In the genomic region with DNA sequence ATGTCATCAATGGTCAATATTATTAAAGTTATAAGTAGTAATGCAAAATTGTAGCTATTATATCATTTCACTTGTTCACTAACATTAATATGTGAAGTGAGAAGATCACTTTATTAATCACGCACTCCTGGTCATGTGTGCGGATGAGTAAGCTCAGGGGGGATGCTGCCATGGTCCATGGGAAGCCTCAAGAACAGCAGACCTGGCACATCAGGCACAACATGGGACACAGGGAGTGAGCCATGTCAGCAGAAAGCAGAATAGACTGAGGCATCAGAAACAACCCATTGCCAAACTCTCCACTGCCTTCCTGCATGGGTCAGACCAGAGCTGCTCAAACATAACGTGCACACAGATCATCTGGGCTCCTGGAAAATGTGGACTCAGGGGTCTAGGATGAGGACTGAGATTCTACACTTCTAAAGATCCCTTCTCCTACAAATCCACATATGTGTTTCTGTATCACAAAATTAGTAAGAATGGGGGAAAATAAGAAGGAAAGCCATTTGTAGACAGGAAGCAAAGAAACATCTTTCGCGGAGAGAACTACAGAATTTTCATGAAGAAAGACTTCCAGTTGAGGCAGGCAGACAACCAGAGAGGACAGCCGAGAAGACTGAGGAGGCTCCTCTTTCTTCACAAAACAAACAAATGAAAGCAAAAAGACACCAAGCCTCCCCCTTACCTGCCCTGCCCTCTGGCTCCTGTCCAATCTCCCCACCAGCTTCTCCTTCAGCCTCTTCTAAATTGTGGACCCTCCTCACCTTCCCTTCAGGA, we compare ENCODE assay signal across 15 cellular contexts.
"Had no signal": no experiment of that assay in that cellular context is flagged by ENCODE, and none has a peak within 500 bp of the region (broad histone marks: within the 10 kb centered on the region; RNA-seq: fewer than 3 reads in every experiment).

No MANE protein-coding gene starts in this region.

- H3K4me1 ChIP-seq: adrenal gland, colonic mucosa, tibial nerve had no signal

- H3K36me3 ChIP-seq: adrenal gland, colonic mucosa, ovary, tibial nerve had no signal

- H3K4me3 Mint-ChIP-seq: activated CD4-positive, alpha-beta T cell treated with anti-CD3 and anti-CD28 coated beads, Interleukin-2, amount 10 ng/mL, durations not matched to agents 7 days and 5 days; activated naive CD4-positive, alpha-beta T cell treated with anti-CD3 and anti-CD28 coated beads, Interleukin-2, amount 10 ng/mL, durations not matched to agents 7 days and 5 days; neural crest cell; stimulated activated effector memory CD8-positive, alpha-beta T cell treated with anti-CD3 and anti-CD28 coated beads, Interleukin-12 subunit alpha, Interleukin-12 subunit beta, amount 100 ng/mL, for 72 hours had no signal

- H3K27me3 ChIP-seq: colonic mucosa, ovary had no signal

- H3K9me3 Mint-ChIP-seq: activated CD4-positive, alpha-beta T cell treated with anti-CD3 and anti-CD28 coated beads, Interleukin-2, amount 10 ng/mL, durations not matched to agents 7 days and 5 days; activated naive CD4-positive, alpha-beta T cell treated with anti-CD3 and anti-CD28 coated beads, Interleukin-2, amount 10 ng/mL, durations not matched to agents 7 days and 5 days; neural crest cell; stimulated activated effector memory CD8-positive, alpha-beta T cell treated with anti-CD3 and anti-CD28 coated beads, Interleukin-12 subunit alpha, Interleukin-12 subunit beta, amount 100 ng/mL, for 72 hours had no signal

- H3K27ac ChIP-seq: adrenal gland, colonic mucosa, ovary, skin epidermis, tibial nerve had no signal

- H3K9me3 ChIP-seq: adrenal gland, colonic mucosa, ovary, tibial nerve had no signal

- DNase-seq: activated CD4-positive, alpha-beta T cell treated with anti-CD3 and anti-CD28 coated beads, Interleukin-2, amount 10 ng/mL, durations not matched to agents 7 days and 5 days; activated CD4-positive, CD25-positive, alpha-beta regulatory T cell; activated CD8-positive, alpha-beta memory T cell treated with anti-CD3 and anti-CD28 coated beads for 24 hours; activated naive CD4-positive, alpha-beta T cell treated with anti-CD3 and anti-CD28 coated beads, Interleukin-2, amount 10 ng/mL, durations not matched to agents 7 days and 5 days; adrenal gland; colonic mucosa; hypothalamus; ovary; retina; T-helper 2 cell had no signal

- H3K4me1 Mint-ChIP-seq: activated CD4-positive, alpha-beta T cell treated with anti-CD3 and anti-CD28 coated beads, Interleukin-2, amount 10 ng/mL, durations not matched to agents 7 days and 5 days; neural crest cell; stimulated activated effector memory CD8-positive, alpha-beta T cell treated with anti-CD3 and anti-CD28 coated beads, Interleukin-12 subunit alpha, Interleukin-12 subunit beta, amount 100 ng/mL, for 72 hours had no signal

- H3K27ac Mint-ChIP-seq: activated CD4-positive, alpha-beta T cell treated with anti-CD3 and anti-CD28 coated beads, Interleukin-2, amount 10 ng/mL, durations not matched to agents 7 days and 5 days; activated naive CD4-positive, alpha-beta T cell treated with anti-CD3 and anti-CD28 coated beads, Interleukin-2, amount 10 ng/mL, durations not matched to agents 7 days and 5 days; stimulated activated effector memory CD8-positive, alpha-beta T cell treated with anti-CD3 and anti-CD28 coated beads, Interleukin-12 subunit alpha, Interleukin-12 subunit beta, amount 100 ng/mL, for 72 hours had no signal

- FAIRE-seq: TTC549 had no signal

- H3K4me3 ChIP-seq: adrenal gland, colonic mucosa, ovary, skin epidermis, tibial nerve had no signal

- H3K36me3 Mint-ChIP-seq: activated naive CD4-positive, alpha-beta T cell treated with anti-CD3 and anti-CD28 coated beads, Interleukin-2, amount 10 ng/mL, durations not matched to agents 7 days and 5 days; stimulated activated effector memory CD8-positive, alpha-beta T cell treated with anti-CD3 and anti-CD28 coated beads, Interleukin-12 subunit alpha, Interleukin-12 subunit beta, amount 100 ng/mL, for 72 hours had no signal
